ENCODE assay signal across 8 cellular contexts in the genomic region with DNA sequence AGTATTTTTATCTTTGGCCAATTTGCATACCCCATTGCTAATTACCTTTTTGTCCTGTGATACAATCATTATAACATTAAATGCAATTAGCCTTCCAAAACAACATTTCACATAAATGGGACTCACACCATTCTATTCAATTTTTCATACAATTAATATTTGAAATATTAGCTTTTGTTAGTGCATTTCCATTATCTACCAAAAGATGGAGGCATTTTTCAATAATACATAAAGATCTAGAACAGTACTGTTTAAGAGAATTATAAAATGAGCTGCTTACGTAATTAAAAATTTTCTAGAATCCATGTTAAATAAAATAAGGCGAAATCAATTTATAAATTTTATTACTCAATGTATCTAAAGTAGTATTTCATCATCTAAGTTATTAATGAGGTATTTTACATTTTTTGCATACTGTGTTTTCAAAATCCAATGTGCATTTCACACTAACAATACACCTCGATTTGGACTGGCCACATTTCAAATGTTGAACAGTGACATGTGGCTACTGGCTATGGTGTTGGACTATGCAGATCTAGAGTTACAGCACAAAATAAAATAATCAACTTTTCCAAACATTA.
DNase-seq lines count a peak whose midpoint lies in the region; ATAC-seq and TF ChIP-seq lines count a peak whose summit lies in the region.
"Had no signal": no experiment of that assay in that cellular context is flagged by ENCODE, and none has a peak within 500 bp of the region (broad histone marks: within the 10 kb centered on the region; RNA-seq: fewer than 3 reads in every experiment).

No MANE protein-coding gene starts in this region.

- H3K27me3 Mint-ChIP-seq in endothelial cell (ENCODE audit: unreplicated experiment), result peaks cover 13% of the 10 kb centered on the region

- no peaks in the 10 kb centered on the region for H3K36me3 ChIP-seq in OCI-LY3 (replicated peaks; ENCODE audit: low read depth, low read length)

- intact Hi-C loops in sciatic nerve (cut with DNase I), result no loop called here

- POLR2A ChIA-PET in GM10248 (lab: Yijun Ruan, JAX), result no interaction called here

- 0 out of 2 replicates have a peak, but pooled peaks cover 6% of the 10 kb centered on the region for H3K27me3 ChIP-seq in OCI-LY3 (ENCODE audit: low read depth, low read length)

- no peaks in the 10 kb centered on the region for H4K20me1 ChIP-seq in OCI-LY3 (ENCODE audit: insufficient read depth, low read length)

- H3K9ac ChIP-seq in OCI-LY3 (ENCODE audit: low read length), result no peak overlapping the region

- no peaks in the 10 kb centered on the region for H3K9me3 ChIP-seq in OCI-LY3 (ENCODE audit: insufficient read depth, low read length)

- no peak for DNase-seq in GM10248 (ENCODE audit: extremely low spot score)
- no peak for DNase-seq in endothelial cell (ENCODE audit: low spot score)
- DNase-seq in sciatic nerve (ENCODE audit: low spot score), result no peak
- no peak for DNase-seq in stimulated activated CD4-positive, alpha-beta T cell treated with anti-CD3 and anti-CD28 coated beads, Interleukin-4, amount 100 ng/mL, for 1 hour
- no peak for DNase-seq in NCI-H1092 (lab: John Stamatoyannopoulos, UW)
- DNase-seq: activated CD8-positive, alpha-beta memory T cell treated with anti-CD3 and anti-CD28 coated beads, Interleukin-2, amount 50 U/mL, for 48 hours had no signal

- no peaks in the 10 kb centered on the region for H3K9me3 Mint-ChIP-seq in endothelial cell (ENCODE audit: unreplicated experiment)

- H2AFZ ChIP-seq in OCI-LY3 (ENCODE audit: low read depth, low read length), result no peak overlapping the region

- peak; percentile 30 for TF ChIP-seq CTCF in GM10248 (IDR thresholded peaks at IDR 0.05; ENCODE audit: control extremely low read depth, extremely low read depth, low read depth, missing control alignments)
- peak; percentile 53 for TF ChIP-seq CTCF in OCI-LY3 (IDR thresholded peaks at IDR 0.05; ENCODE audit: low read depth, low read length)
- no peak for TF ChIP-seq CTCF in endothelial cell (IDR thresholded peaks at IDR 0.05; ENCODE audit: unreplicated experiment)

- peaks cover 31% of the 10 kb centered on the region for H3K36me3 Mint-ChIP-seq in endothelial cell (ENCODE audit: low read depth, unreplicated experiment)

- H3K4me2 ChIP-seq in OCI-LY3 (ENCODE audit: low read length), result no peak overlapping the region

- peak overlapping the region; percentile 48 for H3K27ac Mint-ChIP-seq in endothelial cell (ENCODE audit: unreplicated experiment)

- no peak overlapping the region for H3K4me3 Mint-ChIP-seq in endothelial cell (ENCODE audit: unreplicated experiment)

- CTCF ChIA-PET in GM10248 (lab: Yijun Ruan, JAX), result interaction anchor here (0.7 to 1.1 kb wide), 2 partner anchors 12 to 177 kb away, joined by 3 read pairs; no protein-coding TSS in a partner anchor

- no peaks in the 10 kb centered on the region for H3K4me1 ChIP-seq in OCI-LY3 (ENCODE audit: low read length)

- peaks cover 7% of the 10 kb centered on the region for H3K4me1 Mint-ChIP-seq in endothelial cell (ENCODE audit: unreplicated experiment)

- no peak overlapping the region for H3K27ac ChIP-seq in OCI-LY3 (ENCODE audit: low read length)

- H3K4me3 ChIP-seq in OCI-LY3 (ENCODE audit: low read length), result no peak overlapping the region

- no peaks in the 10 kb centered on the region for H3K79me2 ChIP-seq in OCI-LY3 (ENCODE audit: low read length)

- ATAC-seq in sciatic nerve, result peak; percentile 35
- no peak for ATAC-seq in GM21737 (IDR thresholded peaks at IDR 0.05; ENCODE audit: unreplicated experiment)
